Comparison of ENCODE assay signal across 24 cellular contexts in genomic region chr6:73509851-73510250, GRCh38. TPM values are rescaled to one million over a fixed set of nuclear protein-coding genes. Genes with fewer than 3 reads are reported as not detected.
DNase-seq lines count a peak whose midpoint lies in the region; TF ChIP-seq lines count a peak whose summit lies in the region.
"Had no signal": no experiment of that assay in that cellular context is flagged by ENCODE, and none has a peak within 500 bp of the region (broad histone marks: within the 10 kb centered on the region; RNA-seq: fewer than 3 reads in every experiment).

No MANE protein-coding gene starts in this region.

- H3K27ac Mint-ChIP-seq in activated naive CD4-positive, alpha-beta T cell treated with anti-CD3 and anti-CD28 coated beads, Interleukin-2, amount 50 U/mL, for 24 hours = peak overlapping the region; percentile 2
- no peak overlapping the region for H3K27ac Mint-ChIP-seq in activated naive CD4-positive, alpha-beta T cell treated with anti-CD3 and anti-CD28 coated beads, Interleukin-2, amount 10 ng/mL, durations not matched to agents 7 days and 5 days
- H3K27ac Mint-ChIP-seq in HFFc6 = peak overlapping the region; percentile 17; the same call in 1 of the 2 replicates
- H3K27ac Mint-ChIP-seq: CD4-positive, alpha-beta T cell had no signal

- H3K36me3 Mint-ChIP-seq in activated naive CD4-positive, alpha-beta T cell treated with anti-CD3 and anti-CD28 coated beads, Interleukin-2, amount 50 U/mL, for 24 hours = peaks cover under 1% of the 10 kb centered on the region
- peaks cover 10% of the 10 kb centered on the region for H3K36me3 Mint-ChIP-seq in activated naive CD4-positive, alpha-beta T cell treated with anti-CD3 and anti-CD28 coated beads, Interleukin-2, amount 10 ng/mL, durations not matched to agents 7 days and 5 days
- H3K36me3 Mint-ChIP-seq in HFFc6 (ENCODE audit: low read depth) = peaks cover 3% of the 10 kb centered on the region

- H3K27me3 ChIP-seq in OCI-LY1 (ENCODE audit: insufficient read depth, low read length) (no peaks in the 10 kb centered on the region), osteoblast (ENCODE audit: insufficient read depth, low read length) (no peaks in the 10 kb centered on the region)
- H3K27me3 ChIP-seq: BLaER1 had no signal

- CTCF ChIA-PET in activated naive CD4-positive, alpha-beta T cell treated with anti-CD3 and anti-CD28 coated beads, Interleukin-2, amount 10 ng/mL, durations not matched to agents 7 days and 5 days (lab: Charles Lee) = interaction anchor here (0.7 to 1.5 kb wide), 2 partner anchors 56 to 101 kb away, joined by 3 to 4 read pairs; no protein-coding TSS in a partner anchor

- H4K20me1 ChIP-seq in OCI-LY1 (ENCODE audit: insufficient read depth, low read length) (no peaks in the 10 kb centered on the region), osteoblast (ENCODE audit: insufficient read depth, low read length) (peaks cover 12% of the 10 kb centered on the region)

- no peak overlapping the region for H3K4me3 Mint-ChIP-seq in activated naive CD4-positive, alpha-beta T cell treated with anti-CD3 and anti-CD28 coated beads, Interleukin-2, amount 50 U/mL, for 24 hours
- H3K4me3 Mint-ChIP-seq in activated naive CD4-positive, alpha-beta T cell treated with anti-CD3 and anti-CD28 coated beads, Interleukin-2, amount 10 ng/mL, durations not matched to agents 7 days and 5 days = no peak overlapping the region
- H3K4me3 Mint-ChIP-seq in HFFc6 = no peak overlapping the region
- H3K4me3 Mint-ChIP-seq: CD4-positive, alpha-beta T cell had no signal

- no peak for TF ChIP-seq CTCF in HFFc6 (IDR thresholded peaks at IDR 0.05)
- no peak for TF ChIP-seq CTCF in OCI-LY1 (IDR thresholded peaks at IDR 0.05; ENCODE audit: low read length)
- no peak for TF ChIP-seq CTCF in osteoblast (IDR thresholded peaks at IDR 0.05; ENCODE audit: extremely low read depth, low read depth, low read length)

- H3K4me3 ChIP-seq in OCI-LY1 (ENCODE audit: low read depth, low read length, poor library complexity, severe bottlenecking) = no peak overlapping the region
- H3K4me3 ChIP-seq in osteoblast (ENCODE audit: insufficient read depth, low read length) = no peak overlapping the region
- H3K4me3 ChIP-seq: BLaER1 had no signal

- H3K27ac ChIP-seq in OCI-LY1 (ENCODE audit: low read depth, low read length, poor library complexity, severe bottlenecking) (peak overlapping the region; percentile 19), osteoblast (ENCODE audit: low read depth, low read length) (no peak overlapping the region)
- H3K27ac ChIP-seq: BLaER1, HL-60, RWPE1 had no signal

- no peaks in the 10 kb centered on the region for H3K79me2 ChIP-seq in OCI-LY1 (ENCODE audit: insufficient read depth, low read length)
- no peaks in the 10 kb centered on the region for H3K79me2 ChIP-seq in osteoblast (ENCODE audit: insufficient read depth, low read length)

- H3K4me1 ChIP-seq in OCI-LY1 (ENCODE audit: insufficient read depth, low read length, severe bottlenecking) = peaks cover 1% of the 10 kb centered on the region
- no peaks in the 10 kb centered on the region for H3K4me1 ChIP-seq in osteoblast (ENCODE audit: insufficient read depth, low read length)
- H3K4me1 ChIP-seq: BLaER1 had no signal

- H3K36me3 ChIP-seq in OCI-LY1 (ENCODE audit: insufficient read depth, low read length) (peaks cover 9% of the 10 kb centered on the region), osteoblast (ENCODE audit: insufficient read depth, low read length) (peaks cover 2% of the 10 kb centered on the region)

- H3F3A ChIP-seq in OCI-LY1 (ENCODE audit: insufficient read depth, low read length) = peaks cover 5% of the 10 kb centered on the region

- DNase-seq in activated naive CD4-positive, alpha-beta T cell treated with anti-CD3 and anti-CD28 coated beads, Interleukin-2, amount 10 ng/mL, durations not matched to agents 7 days and 5 days = no peak
- DNase-seq in HFFc6 = no peak
- DNase-seq in osteoblast (ENCODE audit: insufficient read length, low spot score, missing footprints) = peak; percentile 55
- DNase-seq in retina = no peak
- DNase-seq in stimulated activated CD4-positive, alpha-beta T cell treated with anti-CD3 and anti-CD28 coated beads, Interleukin-4, amount 100 ng/mL, for 4 hours = no peak
- DNase-seq: ACHN; CD4-positive, alpha-beta T cell; COR-L47; DMS153; GF-D8; MV-4-11; NCI-H1105 treated with DMSO at 0.1 percent for 48 hours; NCI-H2029 treated with DMSO at 0.1 percent for 48 hours; NCI-H226; NCI-H510A treated with DMSO at 0.1 percent for 48 hours; NCI-H748 treated with DMSO at 0.1 percent for 48 hours; SIG-M5; SK-N-SH had no signal

- no peak overlapping the region for H3K9ac ChIP-seq in OCI-LY1 (ENCODE audit: low read length)
- H3K9ac ChIP-seq: BLaER1, SK-N-SH had no signal

- no peak overlapping the region for H3K4me2 ChIP-seq in OCI-LY1 (ENCODE audit: low read length)
- no peak overlapping the region for H3K4me2 ChIP-seq in osteoblast (ENCODE audit: insufficient read depth, low read length)
- H3K4me2 ChIP-seq: BLaER1, SK-N-SH had no signal

- H3K4me1 Mint-ChIP-seq in activated naive CD4-positive, alpha-beta T cell treated with anti-CD3 and anti-CD28 coated beads, Interleukin-2, amount 50 U/mL, for 24 hours = peaks cover 6% of the 10 kb centered on the region
- H3K4me1 Mint-ChIP-seq in activated naive CD4-positive, alpha-beta T cell treated with anti-CD3 and anti-CD28 coated beads, Interleukin-2, amount 10 ng/mL, durations not matched to agents 7 days and 5 days = peaks cover 1% of the 10 kb centered on the region
- H3K4me1 Mint-ChIP-seq in HFFc6 (ENCODE audit: low read depth) = peaks cover 1% of the 10 kb centered on the region; the same call in 1 of the 2 replicates

- H2AFZ ChIP-seq in OCI-LY1 (ENCODE audit: low read length) (no peak overlapping the region), osteoblast (ENCODE audit: low read length) (no peak overlapping the region)

- no peaks in the 10 kb centered on the region for H3K27me3 Mint-ChIP-seq in activated naive CD4-positive, alpha-beta T cell treated with anti-CD3 and anti-CD28 coated beads, Interleukin-2, amount 50 U/mL, for 24 hours
- no peaks in the 10 kb centered on the region for H3K27me3 Mint-ChIP-seq in activated naive CD4-positive, alpha-beta T cell treated with anti-CD3 and anti-CD28 coated beads, Interleukin-2, amount 10 ng/mL, durations not matched to agents 7 days and 5 days
- peaks cover 39% of the 10 kb centered on the region for H3K27me3 Mint-ChIP-seq in HFFc6 (ENCODE audit: insufficient read depth)
- H3K27me3 Mint-ChIP-seq: CD4-positive, alpha-beta T cell had no signal

- no peaks in the 10 kb centered on the region for H3K9me3 Mint-ChIP-seq in activated naive CD4-positive, alpha-beta T cell treated with anti-CD3 and anti-CD28 coated beads, Interleukin-2, amount 50 U/mL, for 24 hours
- no peaks in the 10 kb centered on the region for H3K9me3 Mint-ChIP-seq in activated naive CD4-positive, alpha-beta T cell treated with anti-CD3 and anti-CD28 coated beads, Interleukin-2, amount 10 ng/mL, durations not matched to agents 7 days and 5 days
- peaks cover 9% of the 10 kb centered on the region for H3K9me3 Mint-ChIP-seq in HFFc6
- H3K9me3 Mint-ChIP-seq: CD4-positive, alpha-beta T cell had no signal

- no peaks in the 10 kb centered on the region for H3K9me3 ChIP-seq in OCI-LY1 (ENCODE audit: low read length)
- no peaks in the 10 kb centered on the region for H3K9me3 ChIP-seq in osteoblast (ENCODE audit: low read depth, low read length)
- H3K9me3 ChIP-seq: SK-N-SH had no signal

- H3K9me2 ChIP-seq in OCI-LY1 (ENCODE audit: low read depth, low read length) = no peaks in the 10 kb centered on the region
- H3K9me2 ChIP-seq: SK-N-SH had no signal

RNA-seq across cellular contexts. Expression of gene EEF1A1, which starts 11.0 kb away (rescaled TPM):
- total RNA-seq in HFFc6 (2021; fragmentation: NEBNext Ultra II Directional; extraction: Animal tissue kit (Norgen Biotek cat#: 25700)) = over 10,000 TPM in 4 of 6 experiments, 1,000 to 10,000 TPM in 2; 8,709 to 10,268 (median 10,123) TPM
- total RNA-seq in osteoblast = 18,909 and 19,513 TPM in 2 replicates

RNA-seq across cellular contexts. Expression of gene MTO1, which starts 48.3 kb away (rescaled TPM):
- total RNA-seq in HFFc6 (2021; fragmentation: NEBNext Ultra II Directional; extraction: Animal tissue kit (Norgen Biotek cat#: 25700)) = 10 to 100 TPM; 18.5 to 28.2 (median 21.5) TPM
- 30.9 and 40.9 TPM in 2 replicates for total RNA-seq in osteoblast

RNA-seq across cellular contexts. Expression of gene CGAS, which starts 57.8 kb away (rescaled TPM):
- 1 to 10 TPM; 3.6 to 5.3 (median 5.0) TPM for total RNA-seq in HFFc6 (2021; fragmentation: NEBNext Ultra II Directional; extraction: Animal tissue kit (Norgen Biotek cat#: 25700))
- total RNA-seq in osteoblast = 5.9 and 6.2 TPM in 2 replicates
- total RNA-seq: H4 had no signal
